Comparison of ENCODE assay signal across 1 cellular context in genomic region chr7:94514140-94514889, GRCh38.
TF ChIP-seq lines count a peak whose summit lies in the region.

No MANE protein-coding gene starts in this region.

TF ChIP-seq in GM12878, 131 proteins besides CTCF, POLR2A, EP300 and RAD21 (continued from another document):
- TF ChIP-seq ELK1 (IDR thresholded peaks at IDR 0.05; ENCODE audit: low read depth, low read length), result no peak
- no peak for TF ChIP-seq PBX3 (IDR thresholded peaks at IDR 0.05; ENCODE audit: insufficient replicate concordance, low read depth, low read length)
- no peak for TF ChIP-seq TCF7 (IDR thresholded peaks at IDR 0.05; ENCODE audit: borderline replicate concordance)
- no peak for TF ChIP-seq SKIL (IDR thresholded peaks at IDR 0.05; ENCODE audit: low read depth, poor library complexity, severe bottlenecking)
- no peak for TF ChIP-seq CHD1 (IDR thresholded peaks at IDR 0.05; ENCODE audit: low read depth, low read length)
- TF ChIP-seq IRF3 (IDR thresholded peaks at IDR 0.05), result no peak
- TF ChIP-seq NR2C1 (IDR thresholded peaks at IDR 0.05), result no peak
- TF ChIP-seq ZNF622 (IDR thresholded peaks at IDR 0.05), result no peak
- TF ChIP-seq MEF2B (IDR thresholded peaks at IDR 0.05; ENCODE audit: partially characterized antibody, poor library complexity, severe bottlenecking), result no peak
